In the genomic region with DNA sequence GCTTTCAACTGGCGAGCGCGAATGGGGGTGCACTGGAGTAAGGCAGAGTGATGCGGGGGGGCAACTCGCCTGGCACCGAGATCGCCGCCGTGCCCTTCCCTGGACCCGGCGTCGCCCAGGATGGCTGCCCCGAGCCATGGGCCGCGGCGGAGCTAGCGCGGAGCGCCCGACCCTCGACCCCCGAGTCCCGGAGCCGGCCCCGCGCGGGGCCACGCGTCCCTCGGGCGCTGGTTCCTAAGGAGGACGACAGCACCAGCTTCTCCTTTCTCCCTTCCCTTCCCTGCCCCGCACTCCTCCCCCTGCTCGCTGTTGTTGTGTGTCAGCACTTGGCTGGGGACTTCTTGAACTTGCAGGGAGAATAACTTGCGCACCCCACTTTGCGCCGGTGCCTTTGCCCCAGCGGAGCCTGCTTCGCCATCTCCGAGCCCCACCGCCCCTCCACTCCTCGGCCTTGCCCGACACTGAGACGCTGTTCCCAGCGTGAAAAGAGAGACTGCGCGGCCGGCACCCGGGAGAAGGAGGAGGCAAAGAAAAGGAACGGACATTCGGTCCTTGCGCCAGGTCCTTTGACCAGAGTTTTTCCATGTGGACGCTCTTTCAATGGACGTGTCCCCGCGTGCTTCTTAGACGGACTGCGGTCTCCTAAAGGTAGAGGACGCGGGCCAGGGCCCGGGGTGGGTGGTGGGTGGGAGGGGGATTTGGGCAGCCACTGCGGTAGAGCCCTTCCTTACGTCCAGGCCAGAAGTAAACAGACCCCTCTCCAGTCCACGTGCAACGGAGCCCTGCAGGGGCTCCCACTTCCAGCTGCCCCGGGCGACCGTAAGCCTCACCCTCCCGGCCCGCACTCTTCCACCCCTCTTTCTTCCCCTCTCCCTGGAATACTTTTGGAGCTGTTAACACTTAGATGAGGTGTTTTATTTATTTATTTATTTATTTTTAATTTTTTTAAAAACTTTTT, we compare ENCODE assay signal across 8 cellular contexts. TPM values are rescaled to one million over a fixed set of nuclear protein-coding genes. Genes with fewer than 3 reads are reported as not detected.
DNase-seq lines count a peak whose midpoint lies in the region; ATAC-seq and TF ChIP-seq lines count a peak whose summit lies in the region.

No MANE protein-coding gene starts in this region.

- 1 to 2% (median 1%) methylated on average over 59 to 70 of the region's 70 CpGs for WGBS in ovary, 3 donors

- H3K27me3 ChIP-seq in ovary, result no peaks in the 10 kb centered on the region

- no peaks in the 10 kb centered on the region for H3K9me3 ChIP-seq in ovary

- intact Hi-C loops in ovary (cut with DNase I), result loop anchor here in 2 of 4 donors (5.0 to 10.0 kb wide), 2 partner anchors 516 to 519 kb away; no protein-coding TSS in a partner anchor

- no peaks in the 10 kb centered on the region for H3K36me3 Mint-ChIP-seq in glutamatergic neuron (ENCODE audit: unreplicated experiment)
- H3K36me3 Mint-ChIP-seq in T-helper 2 cell treated with Interferon-gamma antibody and Interleukin-4, amounts not matched to agents 5 μg/mL and 100 μg/mL, for 36 hours (ENCODE audit: low read depth), result no peaks in the 10 kb centered on the region

- no peak overlapping the region for H3K27ac Mint-ChIP-seq in glutamatergic neuron (ENCODE audit: unreplicated experiment)
- no peak overlapping the region for H3K27ac Mint-ChIP-seq in T-helper 2 cell treated with Interferon-gamma antibody and Interleukin-4, amounts not matched to agents 5 μg/mL and 100 μg/mL, for 36 hours

- H3K4me1 Mint-ChIP-seq in glutamatergic neuron (ENCODE audit: low read depth, unreplicated experiment), result peaks cover 2% of the 10 kb centered on the region
- H3K4me1 Mint-ChIP-seq in T-helper 2 cell treated with Interferon-gamma antibody and Interleukin-4, amounts not matched to agents 5 μg/mL and 100 μg/mL, for 36 hours (ENCODE audit: low read depth), result no peaks in the 10 kb centered on the region

- ATAC-seq in GM18505 (IDR thresholded peaks at IDR 0.05; ENCODE audit: unreplicated experiment), result no peak

- H3K4me3 ChIP-seq in ovary, result peak overlapping the region; percentile 45

- peaks cover 11% of the 10 kb centered on the region for H3K27me3 Mint-ChIP-seq in glutamatergic neuron (ENCODE audit: unreplicated experiment)
- peaks cover 52% of the 10 kb centered on the region for H3K27me3 Mint-ChIP-seq in T-helper 2 cell treated with Interferon-gamma antibody and Interleukin-4, amounts not matched to agents 5 μg/mL and 100 μg/mL, for 36 hours (ENCODE audit: low read depth)

- CTCF ChIA-PET in RWPE1 (lab: Yijun Ruan, JAX), result interaction anchor here (0.6 to 1.9 kb wide), 5 partner anchors 15 to 518 kb away, joined by 3 to 5 read pairs (median 4); no protein-coding TSS in a partner anchor

- TF ChIP-seq POLR2A in ovary (IDR thresholded peaks at IDR 0.05) (no peak), GM18505 (IDR thresholded peaks at IDR 0.05; ENCODE audit: borderline replicate concordance, extremely low read depth, insufficient read depth, insufficient read length) (no peak)

- POLR2A ChIA-PET in RWPE1 (lab: Yijun Ruan, JAX; ENCODE audit: low non-redundant PET), result no interaction called here

- H3K36me3 ChIP-seq in ovary, result no peaks in the 10 kb centered on the region

- peak overlapping the region; percentile 88 for H3K27ac ChIP-seq in RWPE1
- peak overlapping the region in 1 of 2 donors; percentile 9 for H3K27ac ChIP-seq in ovary

- no peak for TF ChIP-seq EP300 in ovary (IDR thresholded peaks at IDR 0.05)

- H3K9me3 Mint-ChIP-seq in glutamatergic neuron (ENCODE audit: unreplicated experiment), result peaks cover 10% of the 10 kb centered on the region
- no peaks in the 10 kb centered on the region for H3K9me3 Mint-ChIP-seq in T-helper 2 cell treated with Interferon-gamma antibody and Interleukin-4, amounts not matched to agents 5 μg/mL and 100 μg/mL, for 36 hours

- H3K4me1 ChIP-seq in ovary (ENCODE audit: insufficient read depth), result peaks cover 9% of the 10 kb centered on the region

- TF ChIP-seq CTCF in RWPE1 (conservative IDR thresholded peaks at IDR 0.05; ENCODE audit: low read depth) (no peak), glutamatergic neuron (IDR thresholded peaks at IDR 0.05; ENCODE audit: partially characterized antibody, unreplicated experiment) (no peak), ovary (IDR thresholded peaks at IDR 0.05) (no peak)

- DNase-seq in SIG-M5 treated with dmso at 0.1 percent for 504 hours (lab: John Stamatoyannopoulos, UW; ENCODE audit: unreplicated experiment), result peak; percentile 59
- no peak for DNase-seq in SIG-M5 (lab: John Stamatoyannopoulos, UW)
- peak; percentile 34 for DNase-seq in RWPE1 (ENCODE audit: low spot score)
- DNase-seq in glutamatergic neuron, result peak; percentile 36
- peak in 3 of 5 donors; percentile 19 to 36 (median 27) for DNase-seq in ovary
- no peak for DNase-seq in T-helper 2 cell treated with Interferon-gamma antibody and Interleukin-4, amounts not matched to agents 5 μg/mL and 100 μg/mL, for 36 hours (ENCODE audit: low spot score)
- no peak for DNase-seq in A172 (ENCODE audit: low spot score)

- H3K4me3 Mint-ChIP-seq in glutamatergic neuron (ENCODE audit: unreplicated experiment), result peak overlapping the region; percentile 67
- no peak overlapping the region for H3K4me3 Mint-ChIP-seq in T-helper 2 cell treated with Interferon-gamma antibody and Interleukin-4, amounts not matched to agents 5 μg/mL and 100 μg/mL, for 36 hours

RNA-seq across cellular contexts. Expression of a gene that starts 1.0 kb away (rescaled TPM):
- total RNA-seq in glutamatergic neuron (ENCODE audit: unreplicated experiment), result 0.66 TPM
- 1 to 10 TPM in 5 of 7 donors, under 1 TPM in 2; 0.58 to 9.7 (median 2.3) TPM for total RNA-seq in ovary
- 1 to 10 TPM; 2.7 to 4.1 TPM for polyA plus RNA-seq in ovary
- total RNA-seq in A172 (2014; rRNA removed; shearing (Covaris generic)), result not detected in 2 replicates

Comparison
In these comparisons a context has a peak if more than half of its experiments do, and no peak if none do; other contexts are left out.
1. DNase-seq: peak in SIG-M5 treated with dmso at 0.1 percent for 504 hours (single experiment), RWPE1 (single experiment), glutamatergic neuron (single experiment) and ovary (3 of 5); none in SIG-M5 (single experiment), T-helper 2 cell treated with Interferon-gamma antibody and Interleukin-4, amounts not matched to agents 5 μg/mL and 100 μg/mL, for 36 hours (single experiment) and A172 (single experiment).